In genomic region chrX:71638409-71638808, GRCh38 we compare ENCODE assay signal across 24 cellular contexts. TPM values are rescaled to one million over a fixed set of nuclear protein-coding genes. Genes with fewer than 3 reads are reported as not detected.
DNase-seq lines count a peak whose midpoint lies in the region; ATAC-seq and TF ChIP-seq lines count a peak whose summit lies in the region.
"Had no signal": no experiment of that assay in that cellular context is flagged by ENCODE, and none has a peak within 500 bp of the region (broad histone marks: within the 10 kb centered on the region; RNA-seq: fewer than 3 reads in every experiment).

No MANE protein-coding gene starts in this region.

- no peak overlapping the region for H3K4me3 Mint-ChIP-seq in CD8-positive, alpha-beta memory T cell
- no peak overlapping the region for H3K4me3 Mint-ChIP-seq in activated T-helper 17 cell treated with anti-CD3 and anti-CD28 coated beads, Interleukin-2, amount 50 U/mL, for 72 hours
- no peak overlapping the region for H3K4me3 Mint-ChIP-seq in CD14-positive monocyte
- H3K4me3 Mint-ChIP-seq: activated CD4-positive, alpha-beta memory T cell treated with anti-CD3 and anti-CD28 coated beads for 36 hours; activated naive CD4-positive, alpha-beta T cell treated with anti-CD3 and anti-CD28 coated beads, Interleukin-2, amount 10 ng/mL, durations not matched to agents 7 days and 5 days; dendritic cell treated with granulocyte-macrophage colony-stimulating factor and Interleukin-4, amounts not matched to agents 40 ng/mL and 50 ng/mL, for 4 days; WTC11 had no signal

- DNase-seq in SK-N-SH: no peak
- DNase-seq in CD8-positive, alpha-beta memory T cell: no peak
- no peak for DNase-seq in osteoblast (ENCODE audit: insufficient read length, low spot score, missing footprints)
- DNase-seq in islet precursor cell: no peak
- DNase-seq in central memory CD4-positive, alpha-beta T cell: no peak
- no peak for DNase-seq in CD14-positive monocyte (ENCODE audit: low spot score)
- DNase-seq: activated naive CD4-positive, alpha-beta T cell treated with anti-CD3 and anti-CD28 coated beads, Interleukin-2, amount 10 ng/mL, durations not matched to agents 7 days and 5 days; activated T-cell treated with anti-CD3 and anti-CD28 coated beads, Interleukin-2, amount 50 U/mL, for 1 hour; anterior cingulate cortex; caudate nucleus; kidney; lower lobe of right lung; NCI-H1436; NCI-H2107; SHP77 treated with DMSO at 0.1 percent for 48 hours; upper lobe of left lung had no signal

- H4K20me1 ChIP-seq in SK-N-SH (ENCODE audit: insufficient read depth) (no peaks in the 10 kb centered on the region), osteoblast (ENCODE audit: insufficient read depth, low read length) (peaks cover 4% of the 10 kb centered on the region)

- 38% methylated on average over 4 of the region's 4 CpGs for WGBS in SK-N-SH (ENCODE audit: low lambda C conversion rate)

- no peaks in the 10 kb centered on the region for H3K36me3 Mint-ChIP-seq in CD8-positive, alpha-beta memory T cell
- no peaks in the 10 kb centered on the region for H3K36me3 Mint-ChIP-seq in activated T-helper 17 cell treated with anti-CD3 and anti-CD28 coated beads, Interleukin-2, amount 50 U/mL, for 72 hours (ENCODE audit: low read depth)
- H3K36me3 Mint-ChIP-seq in CD14-positive monocyte: no peaks in the 10 kb centered on the region
- H3K36me3 Mint-ChIP-seq: activated CD4-positive, alpha-beta memory T cell treated with anti-CD3 and anti-CD28 coated beads for 36 hours; activated naive CD4-positive, alpha-beta T cell treated with anti-CD3 and anti-CD28 coated beads, Interleukin-2, amount 10 ng/mL, durations not matched to agents 7 days and 5 days; WTC11 had no signal

- no peaks in the 10 kb centered on the region for H3K27me3 Mint-ChIP-seq in CD8-positive, alpha-beta memory T cell
- no peaks in the 10 kb centered on the region for H3K27me3 Mint-ChIP-seq in activated T-helper 17 cell treated with anti-CD3 and anti-CD28 coated beads, Interleukin-2, amount 50 U/mL, for 72 hours
- H3K27me3 Mint-ChIP-seq in CD14-positive monocyte (ENCODE audit: low read depth in 3 of 3): peaks cover 0 to 3% (median 0%) of the 10 kb centered on the region in 3 donors
- H3K27me3 Mint-ChIP-seq: activated CD4-positive, alpha-beta memory T cell treated with anti-CD3 and anti-CD28 coated beads for 36 hours; activated naive CD4-positive, alpha-beta T cell treated with anti-CD3 and anti-CD28 coated beads, Interleukin-2, amount 10 ng/mL, durations not matched to agents 7 days and 5 days; dendritic cell treated with granulocyte-macrophage colony-stimulating factor and Interleukin-4, amounts not matched to agents 40 ng/mL and 50 ng/mL, for 4 days had no signal

- H3K27ac ChIP-seq in SK-N-SH (ENCODE audit: low read depth in 2 of 2, low read length in 1 of 2) (no peak overlapping the region), osteoblast (ENCODE audit: low read depth, low read length) (no peak overlapping the region)
- H3K27ac ChIP-seq in CD8-positive, alpha-beta memory T cell (ENCODE audit: low read depth, low read length): no peak overlapping the region
- H3K27ac ChIP-seq: upper lobe of left lung had no signal

- no peak overlapping the region for H3K27ac Mint-ChIP-seq in CD8-positive, alpha-beta memory T cell
- no peak overlapping the region for H3K27ac Mint-ChIP-seq in activated T-helper 17 cell treated with anti-CD3 and anti-CD28 coated beads, Interleukin-2, amount 50 U/mL, for 72 hours
- no peak overlapping the region for H3K27ac Mint-ChIP-seq in CD14-positive monocyte
- H3K27ac Mint-ChIP-seq: activated CD4-positive, alpha-beta memory T cell treated with anti-CD3 and anti-CD28 coated beads for 36 hours; activated naive CD4-positive, alpha-beta T cell treated with anti-CD3 and anti-CD28 coated beads, Interleukin-2, amount 10 ng/mL, durations not matched to agents 7 days and 5 days; dendritic cell treated with granulocyte-macrophage colony-stimulating factor and Interleukin-4, amounts not matched to agents 40 ng/mL and 50 ng/mL, for 4 days; WTC11 had no signal

- H3K4me3 ChIP-seq in SK-N-SH (ENCODE audit: low read depth in 2 of 2, low read length in 1 of 2) (no peak overlapping the region), osteoblast (ENCODE audit: insufficient read depth, low read length) (no peak overlapping the region)
- peak overlapping the region; percentile 28 for H3K4me3 ChIP-seq in CD8-positive, alpha-beta memory T cell (ENCODE audit: low read length)
- H3K4me3 ChIP-seq: lower lobe of right lung, upper lobe of left lung had no signal

- H3K79me2 ChIP-seq in SK-N-SH (ENCODE audit: insufficient read depth) (no peaks in the 10 kb centered on the region), osteoblast (ENCODE audit: insufficient read depth, low read length) (no peaks in the 10 kb centered on the region)

- no peaks in the 10 kb centered on the region for H3K9me3 ChIP-seq in SK-N-SH
- no peaks in the 10 kb centered on the region for H3K9me3 ChIP-seq in CD8-positive, alpha-beta memory T cell (ENCODE audit: low read length)
- H3K9me3 ChIP-seq in osteoblast (ENCODE audit: low read depth, low read length): no peaks in the 10 kb centered on the region
- H3K9me3 ChIP-seq: lower lobe of right lung, upper lobe of left lung had no signal

- CTCF ChIA-PET in SK-N-SH (lab: Yijun Ruan, JAX): no interaction called here
- CTCF ChIA-PET in CD8-positive, alpha-beta memory T cell (lab: Charles Lee): interaction anchor here (1.6 kb wide), 1 partner anchor 23 kb away, joined by 4 read pairs; no protein-coding TSS in a partner anchor

- no peak for TF ChIP-seq RAD21 in SK-N-SH (IDR thresholded peaks at IDR 0.05; ENCODE audit: low read length)

- TF ChIP-seq EP300 in SK-N-SH (IDR thresholded peaks at IDR 0.05; ENCODE audit: borderline replicate concordance in 1 of 2, low read depth in 1 of 2, low read length in 1 of 2): no peak

- H3K4me2 ChIP-seq in SK-N-SH: peak overlapping the region; percentile 69; the same call in 1 of the 2 replicates
- H3K4me2 ChIP-seq in osteoblast (ENCODE audit: insufficient read depth, low read length): peak overlapping the region; percentile 47

- 0 out of 4 replicates have a peak, but pooled peaks cover 0 to 4% of the 10 kb centered on the region in 2 experiments for H3K4me1 ChIP-seq in SK-N-SH (ENCODE audit: control insufficient read depth in 1 of 2, insufficient read depth in 2 of 2, low read depth in 1 of 2, low read length in 1 of 2)
- peaks cover 39% of the 10 kb centered on the region for H3K4me1 ChIP-seq in CD8-positive, alpha-beta memory T cell (ENCODE audit: insufficient read depth, low read length)
- peaks cover 13% of the 10 kb centered on the region for H3K4me1 ChIP-seq in osteoblast (ENCODE audit: insufficient read depth, low read length)
- H3K4me1 ChIP-seq: lower lobe of right lung had no signal

- H3K36me3 ChIP-seq in SK-N-SH (replicated peaks in 1 of 2; ENCODE audit: control insufficient read depth in 1 of 2, insufficient read depth in 2 of 2, low read length in 1 of 2) (no peaks in the 10 kb centered on the region), osteoblast (ENCODE audit: insufficient read depth, low read length) (no peaks in the 10 kb centered on the region)
- no peaks in the 10 kb centered on the region for H3K36me3 ChIP-seq in CD8-positive, alpha-beta memory T cell (ENCODE audit: insufficient read depth, low read length)
- H3K36me3 ChIP-seq: lower lobe of right lung, upper lobe of left lung had no signal

- no peak overlapping the region for H2AFZ ChIP-seq in SK-N-SH (ENCODE audit: low read depth)
- peak overlapping the region; percentile 6 for H2AFZ ChIP-seq in osteoblast (ENCODE audit: low read length)

- no peaks in the 10 kb centered on the region for H3F3A ChIP-seq in SK-N-SH (replicated peaks; ENCODE audit: insufficient read depth)

- TF ChIP-seq CTCF in SK-N-SH (IDR thresholded peaks at IDR 0.05): no peak
- no peak for TF ChIP-seq CTCF in osteoblast (IDR thresholded peaks at IDR 0.05; ENCODE audit: extremely low read depth, low read depth, low read length)
- no peak for TF ChIP-seq CTCF in CD14-positive monocyte (IDR thresholded peaks at IDR 0.05)

- POLR2A ChIA-PET in SK-N-SH (lab: Yijun Ruan, JAX): no interaction called here
- POLR2A ChIA-PET in CD8-positive, alpha-beta memory T cell (lab: Charles Lee): interaction anchor here (0.6 to 1.1 kb wide), 2 partner anchors 16 to 17 kb away, joined by 3 to 5 read pairs; no protein-coding TSS in a partner anchor

- no peaks in the 10 kb centered on the region for H3K9me2 ChIP-seq in SK-N-SH

- H3K4me1 Mint-ChIP-seq in CD8-positive, alpha-beta memory T cell: peaks cover 4 to 15% (median 15%) of the 10 kb centered on the region in 3 donors
- peaks cover 9% of the 10 kb centered on the region for H3K4me1 Mint-ChIP-seq in activated T-helper 17 cell treated with anti-CD3 and anti-CD28 coated beads, Interleukin-2, amount 50 U/mL, for 72 hours
- H3K4me1 Mint-ChIP-seq in CD14-positive monocyte: no peaks in the 10 kb centered on the region
- H3K4me1 Mint-ChIP-seq: WTC11 had no signal

- H3K9ac ChIP-seq in SK-N-SH: no peak overlapping the region

- H3K9me3 Mint-ChIP-seq in CD8-positive, alpha-beta memory T cell: no peaks in the 10 kb centered on the region
- H3K9me3 Mint-ChIP-seq in activated T-helper 17 cell treated with anti-CD3 and anti-CD28 coated beads, Interleukin-2, amount 50 U/mL, for 72 hours: no peaks in the 10 kb centered on the region
- H3K9me3 Mint-ChIP-seq in CD14-positive monocyte: peaks cover 0 to 3% (median 0%) of the 10 kb centered on the region in 7 donors
- H3K9me3 Mint-ChIP-seq: activated CD4-positive, alpha-beta memory T cell treated with anti-CD3 and anti-CD28 coated beads for 36 hours; activated naive CD4-positive, alpha-beta T cell treated with anti-CD3 and anti-CD28 coated beads, Interleukin-2, amount 10 ng/mL, durations not matched to agents 7 days and 5 days; dendritic cell treated with granulocyte-macrophage colony-stimulating factor and Interleukin-4, amounts not matched to agents 40 ng/mL and 50 ng/mL, for 4 days; WTC11 had no signal

- H3K27me3 ChIP-seq in SK-N-SH (ENCODE audit: insufficient read depth) (no peaks in the 10 kb centered on the region), osteoblast (ENCODE audit: insufficient read depth, low read length) (peaks cover 2% of the 10 kb centered on the region)
- H3K27me3 ChIP-seq in CD8-positive, alpha-beta memory T cell (ENCODE audit: insufficient read depth, low read length, poor library complexity, severe bottlenecking): no peaks in the 10 kb centered on the region
- H3K27me3 ChIP-seq: upper lobe of left lung had no signal

- no peak for ATAC-seq in SK-N-SH treated with all-trans-retinoic acid at 6 μM for 48 hours
- peak; percentile 58 for ATAC-seq in activated T-helper 17 cell treated with anti-CD3 and anti-CD28 coated beads, Interleukin-2, amount 50 U/mL, for 72 hours (replicated peaks)
- ATAC-seq: lower lobe of right lung, WTC11 had no signal

- intact Hi-C loops in CD14-positive monocyte (cut with micrococcal nuclease): no loop called here

TF ChIP-seq in SK-N-SH treated with all-trans-retinoic acid at 6 μM for 48 hours, 23 proteins besides CTCF, POLR2A, EP300 and RAD21 (continues in another document):
- no peak for TF ChIP-seq ZFP30 (CRISPR knock-in tag; IDR thresholded peaks at IDR 0.05)

RNA-seq across cellular contexts. Expression of gene CXCR3, which starts 20.1 kb away (rescaled TPM):
- polyA plus RNA-seq in SK-N-SH (2012; rRNA removed): not detected in 2 replicates
- not detected in 2 replicates for polyA plus RNA-seq in SK-N-SH (2012; cell fraction: cytosol; rRNA removed)
- not detected in 2 replicates for polyA plus RNA-seq in SK-N-SH (2012; cell fraction: nucleus; rRNA removed)
- total RNA-seq in CD8-positive, alpha-beta memory T cell: 10 to 100 TPM; 66.1 to 69.3 TPM
- 220 TPM for polyA plus RNA-seq in CD8-positive, alpha-beta memory T cell
- 1 to 10 TPM; 4.5 to 9.9 TPM for total RNA-seq in activated T-helper 17 cell treated with anti-CD3 and anti-CD28 coated beads, Interleukin-2, amount 50 U/mL, for 72 hours
- total RNA-seq in osteoblast: not detected in 2 replicates
- polyA plus RNA-seq in CD14-positive monocyte: under 1 TPM; 0.10 to 0.14 TPM
- total RNA-seq: M059J, NCI-H460 had no signal
- polyA plus RNA-seq: BJ had no signal

Comparison
In these comparisons a context has a peak if more than half of its experiments do, and no peak if none do; other contexts are left out.
1. RNA of gene CXCR3, which starts 20.1 kb away (total RNA-seq): 66.1 to 69.3 TPM in CD8-positive, alpha-beta memory T cell; 4.5 to 9.9 TPM in activated T-helper 17 cell treated with anti-CD3 and anti-CD28 coated beads, Interleukin-2, amount 50 U/mL, for 72 hours and not detected in osteoblast; every median in the first group is over 4 times any median in the second.